Comparison of ENCODE assay signal across 15 cellular contexts in genomic region chr5:1937590-1937989, GRCh38. TPM values are rescaled to one million over a fixed set of nuclear protein-coding genes. Genes with fewer than 3 reads are reported as not detected.
A peak's percentile ranks its signal among the peaks of the same experiment; 100 is the strongest.
DNase-seq lines count a peak whose midpoint lies in the region; ATAC-seq lines count a peak whose summit lies in the region.
"Had no signal": no experiment of that assay in that cellular context is flagged by ENCODE, and none has a peak within 500 bp of the region (broad histone marks: within the 10 kb centered on the region; RNA-seq: fewer than 3 reads in every experiment).

No MANE protein-coding gene starts in this region.

- no peak for ATAC-seq in left ventricle myocardium superior
- no peak for ATAC-seq in naive thymus-derived CD8-positive, alpha-beta T cell
- ATAC-seq in HG03520 (IDR thresholded peaks at IDR 0.05; ENCODE audit: unreplicated experiment) = no peak
- ATAC-seq: GM23338, HepG2 had no signal

- H3K27ac Mint-ChIP-seq in naive thymus-derived CD8-positive, alpha-beta T cell = no peak overlapping the region
- H3K27ac Mint-ChIP-seq: CD8-positive, alpha-beta memory T cell; GM23338 had no signal

- intact Hi-C loops in cardiac septum (cut with DNase I) (no loop called here), left ventricle myocardium superior (cut with micrococcal nuclease) (no loop called here)

- H3K27me3 Mint-ChIP-seq in naive thymus-derived CD8-positive, alpha-beta T cell = peaks cover 15 to 65% (median 29%) of the 10 kb centered on the region in 5 donors

- H3K4me3 Mint-ChIP-seq in naive thymus-derived CD8-positive, alpha-beta T cell = no peak overlapping the region
- H3K4me3 Mint-ChIP-seq: CD8-positive, alpha-beta memory T cell; GM23338 had no signal

- H3K4me1 Mint-ChIP-seq in naive thymus-derived CD8-positive, alpha-beta T cell = peaks cover 0 to 2% (median under 1%) of the 10 kb centered on the region in 4 donors
- H3K4me1 Mint-ChIP-seq: CD8-positive, alpha-beta memory T cell had no signal

- POLR2A ChIA-PET in naive thymus-derived CD8-positive, alpha-beta T cell (lab: Charles Lee) = no interaction called here

- DNase-seq in cardiac septum (ENCODE audit: low spot score) (peak; percentile 47), left ventricle myocardium superior (no peak), SHP77 treated with DMSO at 0.1 percent for 48 hours (lab: John Stamatoyannopoulos, UW) (peak; percentile 40), mesenteric fat pad (ENCODE audit: low spot score) (peak; percentile 75)
- DNase-seq in naive thymus-derived CD8-positive, alpha-beta T cell = no peak
- DNase-seq in NK-92 treated with Interleukin-12 subunit alpha and Interleukin-12 subunit beta, amount 100 ng/mL, for 24 hours (lab: John Stamatoyannopoulos, UW) = no peak
- DNase-seq: 8988T; AML-193; Calu3; CD8-positive, alpha-beta memory T cell; DMS 273 treated with DMSO at 0.1 percent for 48 hours; DMS79 had no signal

- H3K9me3 Mint-ChIP-seq in naive thymus-derived CD8-positive, alpha-beta T cell = no peaks in the 10 kb centered on the region
- H3K9me3 Mint-ChIP-seq: CD8-positive, alpha-beta memory T cell had no signal

- no peaks in the 10 kb centered on the region for H3K36me3 Mint-ChIP-seq in naive thymus-derived CD8-positive, alpha-beta T cell
- H3K36me3 Mint-ChIP-seq: CD8-positive, alpha-beta memory T cell had no signal

RNA-seq across cellular contexts. Expression of gene IRX4, which starts 54.9 kb away (rescaled TPM):
- total RNA-seq in cardiac septum (12.1 TPM), left ventricle myocardium superior (19.6 TPM), mesenteric fat pad (not detected)
- total RNA-seq in naive thymus-derived CD8-positive, alpha-beta T cell = not detected
- not detected for polyA plus RNA-seq in naive thymus-derived CD8-positive, alpha-beta T cell
- total RNA-seq: Calu3; CD8-positive, alpha-beta memory T cell; HepG2 had no signal
- polyA plus RNA-seq: CD8-positive, alpha-beta memory T cell; HepG2 had no signal

Comparison
In these comparisons a context has a peak if more than half of its experiments do, and no peak if none do; other contexts are left out.
1. DNase-seq: peak in cardiac septum (single experiment), SHP77 treated with DMSO at 0.1 percent for 48 hours (single experiment) and mesenteric fat pad (single experiment); none in left ventricle myocardium superior (single experiment), naive thymus-derived CD8-positive, alpha-beta T cell (0 of 10) and NK-92 treated with Interleukin-12 subunit alpha and Interleukin-12 subunit beta, amount 100 ng/mL, for 24 hours (single experiment).
2. RNA of gene IRX4, which starts 54.9 kb away (total RNA-seq): 19.6 TPM in left ventricle myocardium superior (single experiment) and 12.1 TPM in cardiac septum (single experiment); not detected in mesenteric fat pad (single experiment) and not detected in naive thymus-derived CD8-positive, alpha-beta T cell; every median in the first group is over 10 times any median in the second.